ENCODE assay signal across 18 cellular contexts in genomic region chr7:157977306-157977705, GRCh38.
"Had no signal": no experiment of that assay in that cellular context is flagged by ENCODE, and none has a peak within 500 bp of the region (broad histone marks: within the 10 kb centered on the region; RNA-seq: fewer than 3 reads in every experiment).

No MANE protein-coding gene starts in this region.

- ATAC-seq: activated T-cell treated with anti-CD3 and anti-CD28 coated beads, Interleukin-2, amount 50 U/mL, for 72 hours; effector memory CD8-positive, alpha-beta T cell; heart right ventricle; psoas muscle; right cardiac atrium had no signal

- H3K36me3 ChIP-seq: esophagus squamous epithelium, heart right ventricle, left ventricle myocardium inferior, stomach, upper lobe of left lung had no signal

- H3K9me3 ChIP-seq: psoas muscle, testis had no signal

- H3K27ac ChIP-seq: esophagus squamous epithelium, heart right ventricle, left ventricle myocardium inferior, psoas muscle, skin epidermis, stomach, testis, upper lobe of left lung, VCaP had no signal

- H3K4me1 ChIP-seq: esophagus squamous epithelium, heart right ventricle, left ventricle myocardium inferior, psoas muscle, stomach, testis, upper lobe of left lung had no signal

- H3K27ac Mint-ChIP-seq: activated naive CD8-positive, alpha-beta T cell; activated T-cell treated with anti-CD3 and anti-CD28 coated beads, Interleukin-2, amount 50 U/mL, for 72 hours; effector memory CD8-positive, alpha-beta T cell had no signal

- DNase-seq: activated CD4-positive, alpha-beta T cell treated with anti-CD3 and anti-CD28 coated beads for 1 hour; activated CD4-positive, alpha-beta T cell treated with anti-CD3 and anti-CD28 coated beads, Interleukin-2, amount 50 U/mL, for 4 hours; activated T-cell treated with anti-CD3 and anti-CD28 coated beads, Interleukin-2, amount 50 U/mL, for 72 hours; amniotic stem cell; effector memory CD8-positive, alpha-beta T cell; esophagus squamous epithelium; heart right ventricle; kidney glomerular epithelial cell; left ventricle myocardium inferior; right cardiac atrium; stimulated activated CD4-positive, alpha-beta T cell treated with anti-CD3 and anti-CD28 coated beads, Interleukin-4, amount 100 ng/mL, for 1 hour; stomach; testis had no signal

- H3K4me3 Mint-ChIP-seq: activated naive CD8-positive, alpha-beta T cell; activated T-cell treated with anti-CD3 and anti-CD28 coated beads, Interleukin-2, amount 50 U/mL, for 72 hours; effector memory CD8-positive, alpha-beta T cell had no signal

- H3K4me3 ChIP-seq: esophagus squamous epithelium, heart right ventricle, left ventricle myocardium inferior, psoas muscle, skin epidermis, stomach, testis, upper lobe of left lung had no signal

- H3K27me3 ChIP-seq: esophagus squamous epithelium, testis, upper lobe of left lung had no signal
